18 cellular contexts compared by ENCODE assay signal in genomic region chr20:51758978-51759544, GRCh38. TPM values are rescaled to one million over a fixed set of nuclear protein-coding genes. Genes with fewer than 3 reads are reported as not detected.
DNase-seq lines count a peak whose midpoint lies in the region; ATAC-seq, FAIRE-seq and TF ChIP-seq lines count a peak whose summit lies in the region.
"Had no signal": no experiment of that assay in that cellular context is flagged by ENCODE, and none has a peak within 500 bp of the region (broad histone marks: within the 10 kb centered on the region; RNA-seq: fewer than 3 reads in every experiment).

No MANE protein-coding gene starts in this region.

- 88% methylated on average over 12 of the region's 12 CpGs for WGBS in hepatocyte (ENCODE audit: low lambda C conversion rate, missing lambda C conversion rate)

- H3K4me3 Mint-ChIP-seq in astrocyte (ENCODE audit: unreplicated experiment) (no peak overlapping the region), progenitor cell of endocrine pancreas (ENCODE audit: low read depth) (no peak overlapping the region)
- H3K4me3 Mint-ChIP-seq: nephron had no signal

- no peak for ATAC-seq in HG03097 (IDR thresholded peaks at IDR 0.05; ENCODE audit: low FRiP score, unreplicated experiment)

- peaks cover 3% of the 10 kb centered on the region for H3K36me3 Mint-ChIP-seq in astrocyte (ENCODE audit: low read depth, unreplicated experiment)
- H3K36me3 Mint-ChIP-seq in progenitor cell of endocrine pancreas (ENCODE audit: insufficient read depth), result peaks cover 19% of the 10 kb centered on the region

- no peaks in the 10 kb centered on the region for H4K20me1 ChIP-seq in astrocyte (ENCODE audit: insufficient read depth, low read length)
- no peaks in the 10 kb centered on the region for H4K20me1 ChIP-seq in hepatocyte (ENCODE audit: insufficient read depth, poor library complexity, severe bottlenecking)

- FAIRE-seq in astrocyte (lab: Jason Lieb, UNC), result no peak
- FAIRE-seq: endometrium had no signal

- H3K27ac Mint-ChIP-seq in astrocyte (ENCODE audit: unreplicated experiment) (peak overlapping the region; percentile 34), progenitor cell of endocrine pancreas (peak overlapping the region; percentile 73)

- no peak overlapping the region for H3K9ac ChIP-seq in astrocyte (ENCODE audit: low read length)

- H3K4me3 ChIP-seq in astrocyte (ENCODE audit: insufficient read depth, low read depth, low read length), result no peak overlapping the region
- no peak overlapping the region for H3K4me3 ChIP-seq in hepatocyte

- H3K9me2 ChIP-seq in hepatocyte (replicated peaks; ENCODE audit: insufficient read depth), result no peaks in the 10 kb centered on the region

- H3K4me1 Mint-ChIP-seq in astrocyte (ENCODE audit: low read depth, unreplicated experiment), result peaks cover 13% of the 10 kb centered on the region
- peaks cover 11% of the 10 kb centered on the region for H3K4me1 Mint-ChIP-seq in progenitor cell of endocrine pancreas (ENCODE audit: low read depth)
- H3K4me1 Mint-ChIP-seq: nephron had no signal

- H3K9me3 ChIP-seq in astrocyte (ENCODE audit: insufficient read depth, low read depth, low read length), result no peaks in the 10 kb centered on the region
- H3K9me3 ChIP-seq in hepatocyte (ENCODE audit: low read depth), result no peaks in the 10 kb centered on the region

- H3K9me3 Mint-ChIP-seq in astrocyte (ENCODE audit: unreplicated experiment) (peaks cover 4% of the 10 kb centered on the region), progenitor cell of endocrine pancreas (ENCODE audit: low read depth) (no peaks in the 10 kb centered on the region)

- DNase-seq in Ammon's horn (ENCODE audit: low spot score) (peak; percentile 89), astrocyte (ENCODE audit: low read depth) (no peak), hepatocyte (ENCODE audit: low spot score) (no peak), progenitor cell of endocrine pancreas (ENCODE audit: low spot score, unreplicated experiment) (no peak), NCI-H1694 (lab: John Stamatoyannopoulos, UW) (no peak), DMS114 treated with DMSO at 0.1 percent for 48 hours (lab: John Stamatoyannopoulos, UW; ENCODE audit: unreplicated experiment) (no peak), NCI-H2227 (lab: John Stamatoyannopoulos, UW; ENCODE audit: unreplicated experiment) (no peak)
- DNase-seq: activated CD4-positive, alpha-beta T cell treated with anti-CD3 and anti-CD28 coated beads, Interleukin-2, amount 50 U/mL, for 48 hours; activated effector memory CD4-positive, alpha-beta T cell treated with anti-CD3 and anti-CD28 coated beads, Interleukin-2, amount 50 U/mL, for 16 hours; DMS153; NCI-H1930; SHP77; T1000 had no signal

- H3K4me2 ChIP-seq in astrocyte (ENCODE audit: low read length), result no peak overlapping the region
- H3K4me2 ChIP-seq in hepatocyte, result no peak overlapping the region

- H3K27me3 ChIP-seq in astrocyte (ENCODE audit: insufficient read depth, low read length) (no peaks in the 10 kb centered on the region), hepatocyte (no peaks in the 10 kb centered on the region)

- H2AFZ ChIP-seq in astrocyte (ENCODE audit: low read depth, low read length), result no peak overlapping the region
- H2AFZ ChIP-seq in hepatocyte, result no peak overlapping the region

- TF ChIP-seq CTCF in astrocyte (IDR thresholded peaks at IDR 0.05; ENCODE audit: insufficient read depth, low read depth, low read length), result no peak
- TF ChIP-seq CTCF in hepatocyte (IDR thresholded peaks at IDR 0.05; ENCODE audit: poor library complexity), result no peak
- no peak for TF ChIP-seq CTCF in progenitor cell of endocrine pancreas (IDR thresholded peaks at IDR 0.05; ENCODE audit: unreplicated experiment)

- H3K27me3 Mint-ChIP-seq in astrocyte (ENCODE audit: low read depth, unreplicated experiment) (no peaks in the 10 kb centered on the region), progenitor cell of endocrine pancreas (no peaks in the 10 kb centered on the region)

- H3K27ac ChIP-seq in astrocyte (ENCODE audit: low read depth, low read length) (no peak overlapping the region), hepatocyte (peak overlapping the region; percentile 77)
- H3K27ac ChIP-seq: HL-60 had no signal

- H3K79me2 ChIP-seq in astrocyte (ENCODE audit: insufficient read depth, low read length), result peaks cover 62% of the 10 kb centered on the region
- H3K79me2 ChIP-seq in hepatocyte, result peaks cover 90% of the 10 kb centered on the region

- H3K4me1 ChIP-seq in astrocyte (ENCODE audit: insufficient read depth, low read length) (peaks cover 6% of the 10 kb centered on the region), hepatocyte (ENCODE audit: insufficient read depth) (peaks cover 8% of the 10 kb centered on the region)

- H3K36me3 ChIP-seq in astrocyte (ENCODE audit: insufficient read depth, low read length), result no peaks in the 10 kb centered on the region
- no peaks in the 10 kb centered on the region for H3K36me3 ChIP-seq in hepatocyte (replicated peaks; ENCODE audit: insufficient read depth, low read depth)

RNA-seq across cellular contexts. Expression of gene ATP9A, which starts 9.1 kb away (rescaled TPM):
- total RNA-seq in astrocyte (12.9 and 13.5 TPM in 2 replicates), hepatocyte (26.5 and 28.1 TPM in 2 replicates), progenitor cell of endocrine pancreas (81.2 and 88.1 TPM in 2 replicates)
- polyA plus RNA-seq in hepatocyte, result 9.3 and 12.1 TPM in 2 replicates

RNA-seq across cellular contexts. Expression of gene SALL4, which starts 43.3 kb away (rescaled TPM):
- 15.0 and 21.7 TPM in 2 replicates for total RNA-seq in astrocyte
- 12.7 and 14.9 TPM in 2 replicates for total RNA-seq in hepatocyte
- polyA plus RNA-seq in hepatocyte, result 6.3 and 8.5 TPM in 2 replicates
- total RNA-seq in progenitor cell of endocrine pancreas, result 156 and 178 TPM in 2 replicates
- total RNA-seq: LHCN-M2 had no signal
